ENCODE assay signal across 1 cellular context in the genomic region with DNA sequence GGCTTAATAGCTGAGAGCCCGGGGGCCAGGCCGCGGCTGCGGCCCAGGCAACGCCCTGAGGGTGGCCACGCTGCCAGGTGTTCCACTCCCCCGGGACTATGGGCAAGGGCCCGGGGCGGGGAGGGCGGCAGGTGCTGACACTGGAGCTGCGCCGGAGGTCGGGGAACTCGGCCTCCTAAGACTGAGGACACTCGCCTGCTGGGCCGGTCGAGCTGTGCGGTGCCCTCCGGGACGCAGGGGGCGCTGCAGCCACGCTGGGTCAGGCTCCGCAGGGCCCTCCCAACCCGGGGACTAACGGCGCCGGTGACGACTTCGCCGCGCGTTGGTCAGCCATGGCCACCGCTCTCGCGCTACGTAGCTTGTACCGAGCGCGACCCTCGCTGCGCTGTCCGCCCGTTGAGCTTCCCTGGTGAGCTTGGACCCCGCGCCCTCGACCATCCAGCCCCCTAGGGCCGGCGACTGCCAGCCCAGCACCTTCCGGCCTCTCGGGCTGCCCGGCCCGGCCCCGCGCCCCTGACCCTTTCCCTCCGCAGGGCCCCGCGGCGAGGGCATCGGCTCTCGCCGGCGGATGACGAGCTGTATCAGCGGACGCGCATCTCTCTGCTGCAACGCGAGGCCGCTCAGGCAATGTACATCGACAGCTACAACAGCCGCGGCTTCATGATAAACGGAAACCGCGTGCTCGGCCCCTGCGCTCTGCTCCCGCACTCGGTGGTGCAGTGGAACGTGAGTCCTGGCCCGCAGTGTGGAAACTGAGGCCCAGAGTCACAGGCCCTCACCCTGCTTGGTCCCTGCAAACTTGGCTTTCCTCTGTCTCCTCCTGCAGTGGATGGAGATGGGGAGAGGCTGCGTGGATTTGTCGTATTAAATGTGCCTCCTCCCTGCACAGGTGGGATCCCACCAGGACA.
TF ChIP-seq lines count a peak whose summit lies in the region.

TSS of gene NDUFAF3 (plus strand) at position 309 of the 908 bp plus-strand sequence. CDS start at position 333, 24 bp downstream.

TF ChIP-seq in HepG2, 621 proteins besides CTCF, POLR2A, EP300 and RAD21 (continued from another document and continues in another):
- TF ChIP-seq ARID4A (CRISPR knock-in tag; IDR thresholded peaks at IDR 0.05; ENCODE audit: borderline replicate concordance) (peak; percentile 92), NCOA2 (CRISPR knock-in tag; IDR thresholded peaks at IDR 0.05) (0 out of 2 replicates have a peak, but pooled peaks have one; percentile 21), HOXA9 (CRISPR knock-in tag; IDR thresholded peaks at IDR 0.05; ENCODE audit: borderline replicate concordance) (peak; percentile 65; the same call in 1 of the 2 replicates), ZNF281 (CRISPR knock-in tag; IDR thresholded peaks at IDR 0.05; ENCODE audit: borderline replicate concordance) (no peak; the same call in 1 of the 2 replicates), ZNF333 (CRISPR knock-in tag; IDR thresholded peaks at IDR 0.05; ENCODE audit: borderline replicate concordance) (peak; percentile 89; the same call in 1 of the 2 replicates), KLF6 (CRISPR knock-in tag; IDR thresholded peaks at IDR 0.05) (no peak; the same call in 1 of the 2 replicates), ZSCAN9 (CRISPR knock-in tag; IDR thresholded peaks at IDR 0.05; ENCODE audit: borderline replicate concordance) (no peak; the same call in 1 of the 2 replicates), BORCS8-MEF2B (CRISPR knock-in tag; IDR thresholded peaks at IDR 0.05) (peak; percentile 49), ZBTB1 (CRISPR knock-in tag; IDR thresholded peaks at IDR 0.05; ENCODE audit: borderline replicate concordance) (no peak), THAP7 (CRISPR knock-in tag; IDR thresholded peaks at IDR 0.05) (no peak), ZNF12 (CRISPR knock-in tag; IDR thresholded peaks at IDR 0.05) (peak; percentile 15; the same call in 1 of the 2 replicates), ZNF430 (CRISPR knock-in tag; IDR thresholded peaks at IDR 0.05) (0 out of 2 replicates have a peak, but pooled peaks have one; percentile 75), ARHGAP35 (CRISPR knock-in tag; IDR thresholded peaks at IDR 0.05; ENCODE audit: borderline replicate concordance) (no peak; the same call in none of the 2 replicates), SETDB1 (CRISPR knock-in tag; IDR thresholded peaks at IDR 0.05; ENCODE audit: borderline replicate concordance) (no peak), SCMH1 (CRISPR knock-in tag; IDR thresholded peaks at IDR 0.05; ENCODE audit: borderline replicate concordance) (no peak), ZNF264 (CRISPR knock-in tag; IDR thresholded peaks at IDR 0.05) (peak; percentile 83; the same call in 1 of the 2 replicates), HIVEP1 (CRISPR knock-in tag; IDR thresholded peaks at IDR 0.05) (peak; percentile 72; the same call in 1 of the 2 replicates), KAT8 (CRISPR knock-in tag; IDR thresholded peaks at IDR 0.05) (peak; percentile 82), ZNF121 (CRISPR knock-in tag; IDR thresholded peaks at IDR 0.05) (no peak), TOE1 (CRISPR knock-in tag; IDR thresholded peaks at IDR 0.05) (no peak), ASH2L (IDR thresholded peaks at IDR 0.05; ENCODE audit: insufficient read length, low read depth, low read length) (peak; percentile 68), ZFP36L1 (CRISPR knock-in tag; IDR thresholded peaks at IDR 0.05) (0 out of 2 replicates have a peak, but pooled peaks have one; percentile 61), ZSCAN21 (CRISPR knock-in tag; IDR thresholded peaks at IDR 0.05; ENCODE audit: borderline replicate concordance) (peak; percentile 60; the same call in 1 of the 2 replicates), AGO2 (optimal IDR thresholded peaks at IDR 0.05; ENCODE audit: low read depth, low read length) (peak; percentile 73), KDM5B (CRISPR knock-in tag; IDR thresholded peaks at IDR 0.05; ENCODE audit: borderline replicate concordance) (peak; percentile 61; the same call in 1 of the 2 replicates), RERE (CRISPR knock-in tag; IDR thresholded peaks at IDR 0.05; ENCODE audit: low read depth) (no peak), EZH2 (conservative IDR thresholded peaks at IDR 0.05; ENCODE audit: low read depth, low read length) (no peak)
- TF ChIP-seq, protein P1, sequence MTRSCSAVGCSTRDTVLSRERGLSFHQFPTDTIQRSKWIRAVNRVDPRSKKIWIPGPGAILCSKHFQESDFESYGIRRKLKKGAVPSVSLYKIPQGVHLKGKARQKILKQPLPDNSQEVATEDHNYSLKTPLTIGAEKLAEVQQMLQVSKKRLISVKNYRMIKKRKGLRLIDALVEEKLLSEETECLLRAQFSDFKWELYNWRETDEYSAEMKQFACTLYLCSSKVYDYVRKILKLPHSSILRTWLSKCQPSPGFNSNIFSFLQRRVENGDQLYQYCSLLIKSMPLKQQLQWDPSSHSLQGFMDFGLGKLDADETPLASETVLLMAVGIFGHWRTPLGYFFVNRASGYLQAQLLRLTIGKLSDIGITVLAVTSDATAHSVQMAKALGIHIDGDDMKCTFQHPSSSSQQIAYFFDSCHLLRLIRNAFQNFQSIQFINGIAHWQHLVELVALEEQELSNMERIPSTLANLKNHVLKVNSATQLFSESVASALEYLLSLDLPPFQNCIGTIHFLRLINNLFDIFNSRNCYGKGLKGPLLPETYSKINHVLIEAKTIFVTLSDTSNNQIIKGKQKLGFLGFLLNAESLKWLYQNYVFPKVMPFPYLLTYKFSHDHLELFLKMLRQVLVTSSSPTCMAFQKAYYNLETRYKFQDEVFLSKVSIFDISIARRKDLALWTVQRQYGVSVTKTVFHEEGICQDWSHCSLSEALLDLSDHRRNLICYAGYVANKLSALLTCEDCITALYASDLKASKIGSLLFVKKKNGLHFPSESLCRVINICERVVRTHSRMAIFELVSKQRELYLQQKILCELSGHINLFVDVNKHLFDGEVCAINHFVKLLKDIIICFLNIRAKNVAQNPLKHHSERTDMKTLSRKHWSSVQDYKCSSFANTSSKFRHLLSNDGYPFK (CRISPR knock-in tag; IDR thresholded peaks at IDR 0.05; ENCODE audit: borderline replicate concordance): peak; percentile 72
- TF ChIP-seq, protein P2, sequence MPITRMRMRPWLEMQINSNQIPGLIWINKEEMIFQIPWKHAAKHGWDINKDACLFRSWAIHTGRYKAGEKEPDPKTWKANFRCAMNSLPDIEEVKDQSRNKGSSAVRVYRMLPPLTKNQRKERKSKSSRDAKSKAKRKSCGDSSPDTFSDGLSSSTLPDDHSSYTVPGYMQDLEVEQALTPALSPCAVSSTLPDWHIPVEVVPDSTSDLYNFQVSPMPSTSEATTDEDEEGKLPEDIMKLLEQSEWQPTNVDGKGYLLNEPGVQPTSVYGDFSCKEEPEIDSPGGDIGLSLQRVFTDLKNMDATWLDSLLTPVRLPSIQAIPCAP (CRISPR knock-in tag; IDR thresholded peaks at IDR 0.05; ENCODE audit: low read depth): no peak
- TF ChIP-seq, protein P3, sequence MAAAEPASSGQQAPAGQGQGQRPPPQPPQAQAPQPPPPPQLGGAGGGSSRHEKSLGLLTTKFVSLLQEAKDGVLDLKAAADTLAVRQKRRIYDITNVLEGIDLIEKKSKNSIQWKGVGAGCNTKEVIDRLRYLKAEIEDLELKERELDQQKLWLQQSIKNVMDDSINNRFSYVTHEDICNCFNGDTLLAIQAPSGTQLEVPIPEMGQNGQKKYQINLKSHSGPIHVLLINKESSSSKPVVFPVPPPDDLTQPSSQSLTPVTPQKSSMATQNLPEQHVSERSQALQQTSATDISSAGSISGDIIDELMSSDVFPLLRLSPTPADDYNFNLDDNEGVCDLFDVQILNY (CRISPR knock-in tag; conservative IDR thresholded peaks at IDR 0.05): peak; percentile 46; the same call in 1 of the 2 replicates
- TF ChIP-seq, protein P4, sequence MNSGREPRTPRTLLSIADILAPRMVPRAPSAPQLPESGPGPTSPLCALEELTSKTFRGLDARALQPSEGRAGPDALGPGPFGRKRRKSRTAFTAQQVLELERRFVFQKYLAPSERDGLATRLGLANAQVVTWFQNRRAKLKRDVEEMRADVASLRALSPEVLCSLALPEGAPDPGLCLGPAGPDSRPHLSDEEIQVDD (CRISPR knock-in tag; IDR thresholded peaks at IDR 0.05; ENCODE audit: borderline replicate concordance): no peak
